In the genomic region with DNA sequence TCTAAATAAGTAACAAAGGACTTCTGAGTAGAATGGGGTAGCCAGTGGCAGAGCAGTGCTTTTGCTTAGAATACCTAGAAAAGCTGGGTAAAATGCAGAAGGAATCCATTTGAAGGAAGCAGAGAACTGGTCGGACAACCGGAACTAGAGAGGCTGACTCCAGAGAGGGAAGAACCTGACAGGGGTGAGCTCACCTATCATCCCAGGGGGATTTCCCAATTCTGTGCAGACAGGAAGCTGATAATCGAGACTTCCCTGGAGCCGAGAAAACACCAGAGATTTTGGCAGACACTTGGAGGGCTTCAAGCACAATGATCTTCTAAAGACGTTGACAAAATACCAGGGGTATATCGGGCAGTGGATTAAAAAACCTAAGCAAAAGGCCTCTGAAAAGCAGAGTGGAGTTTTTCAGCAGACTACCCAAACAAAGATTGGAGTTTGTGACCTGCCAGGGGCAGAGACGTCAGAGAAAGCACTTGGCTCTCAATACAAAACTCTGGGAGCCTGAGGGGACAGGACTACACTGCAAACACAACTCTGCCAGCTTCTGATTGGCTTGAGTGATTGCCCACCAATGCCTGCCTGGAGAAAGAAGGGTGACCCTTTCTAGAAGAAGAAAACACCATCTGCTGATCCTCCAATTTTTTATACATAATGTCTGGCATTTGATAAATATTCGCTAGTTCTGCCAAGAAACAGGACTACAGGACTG, we compare ENCODE assay signal across 19 cellular contexts.
DNase-seq lines count a peak whose midpoint lies in the region; ATAC-seq and TF ChIP-seq lines count a peak whose summit lies in the region.
"Had no signal": no experiment of that assay in that cellular context is flagged by ENCODE, and none has a peak within 500 bp of the region (broad histone marks: within the 10 kb centered on the region; RNA-seq: fewer than 3 reads in every experiment).

No MANE protein-coding gene starts in this region.

- H3K9ac ChIP-seq in trophoblast cell (ENCODE audit: low read length), result no peak overlapping the region

- DNase-seq in G401 (ENCODE audit: low spot score), result peak; percentile 30
- no peak for DNase-seq in ascending aorta (ENCODE audit: low spot score in 2 of 2)
- peak in 1 of 5 donors; percentile 49 for DNase-seq in heart left ventricle
- DNase-seq in trophoblast cell, result no peak
- no peak for DNase-seq in OCI-M1 (lab: John Stamatoyannopoulos, UW)
- DNase-seq in AG08396 (ENCODE audit: low spot score), result no peak
- DNase-seq in NCI-H82 treated with DMSO at 0.1 percent for 48 hours (lab: John Stamatoyannopoulos, UW; ENCODE audit: unreplicated experiment), result no peak
- no peak for DNase-seq in T1000 (lab: John Stamatoyannopoulos, UW)
- DNase-seq: activated CD4-positive, alpha-beta T cell treated with anti-CD3 and anti-CD28 coated beads, Interleukin-2, amount 10 ng/mL, durations not matched to agents 24 days and 14 days; activated naive CD8-positive, alpha-beta T cell treated with anti-CD3 and anti-CD28 coated beads, Interleukin-2, amount 50 U/mL, for 24 hours; activated T-cell treated with anti-CD3 and anti-CD28 coated beads, Interleukin-2, amount 50 U/mL, for 1 hour; AML-193; colonic mucosa; erythroblast; H7; NCI-H1105 treated with DMSO at 0.1 percent for 48 hours; NCI-H524; RPMI8226 had no signal

- ATAC-seq in heart left ventricle, result peak; percentile 79 to 86 (median 84)
- ATAC-seq: activated naive CD8-positive, alpha-beta T cell treated with anti-CD3 and anti-CD28 coated beads, Interleukin-2, amount 50 U/mL, for 24 hours had no signal

- WGBS in heart left ventricle, 4 donors, result 22 to 33% (median 24%) methylated on average over 8 of the region's 8 CpGs
- WGBS in trophoblast cell (ENCODE audit: extremely low coverage, insufficient coverage, insufficient read length), result no CpG with 5 or more reads among the region's 8 CpGs

- H3K79me1 ChIP-seq in trophoblast cell (ENCODE audit: low read length), result no peaks in the 10 kb centered on the region

- intact Hi-C loops in ascending aorta (cut with DNase I), result loop anchor here (2.0 kb wide), 1 partner anchor 16 kb away; no protein-coding TSS in a partner anchor
- intact Hi-C loops in heart left ventricle (cut with DNase I), result no loop called here

- no peaks in the 10 kb centered on the region for H3K79me2 ChIP-seq in trophoblast cell (ENCODE audit: control insufficient read depth, insufficient read depth, low read length, poor library complexity)

- H3K4me3 ChIP-seq in ascending aorta, result peak overlapping the region in 1 of 2 donors; percentile 39
- peak overlapping the region in 3 of 12 donors; percentile 1 to 15 (median 1) for H3K4me3 ChIP-seq in heart left ventricle
- H3K4me3 ChIP-seq in trophoblast cell (ENCODE audit: low read depth, low read length), result no peak overlapping the region
- H3K4me3 ChIP-seq: colonic mucosa, smooth muscle cell had no signal

- H2BK5ac ChIP-seq in trophoblast cell (ENCODE audit: low read depth, low read length, poor library complexity), result no peak overlapping the region

- no peak overlapping the region for H4K8ac ChIP-seq in trophoblast cell (ENCODE audit: low read depth, low read length)

- no peak for TF ChIP-seq POLR2A in heart left ventricle (IDR thresholded peaks at IDR 0.05)

- H2AFZ ChIP-seq in trophoblast cell (ENCODE audit: insufficient read depth, low read length, poor library complexity), result no peak overlapping the region

- TF ChIP-seq CTCF in ascending aorta (IDR thresholded peaks at IDR 0.05) (no peak), heart left ventricle (IDR thresholded peaks at IDR 0.05) (no peak)

- no peak overlapping the region for H3K4ac ChIP-seq in trophoblast cell (ENCODE audit: low read depth, low read length)

- H3K14ac ChIP-seq in trophoblast cell (ENCODE audit: low read length), result no peak overlapping the region

- H4K91ac ChIP-seq in trophoblast cell (ENCODE audit: low read depth, low read length), result no peak overlapping the region

- H2BK120ac ChIP-seq in trophoblast cell (ENCODE audit: insufficient read depth, low read length, poor library complexity), result no peak overlapping the region

- H3K23ac ChIP-seq in trophoblast cell (ENCODE audit: low read length), result no peak overlapping the region

- H3K27me3 ChIP-seq in ascending aorta (no peaks in the 10 kb centered on the region), heart left ventricle (no peaks in the 10 kb centered on the region), trophoblast cell (ENCODE audit: insufficient read depth, low read length) (no peaks in the 10 kb centered on the region)
- H3K27me3 ChIP-seq: colonic mucosa had no signal

- peak overlapping the region; percentile 2 for H3K4me2 ChIP-seq in trophoblast cell (ENCODE audit: low read length)
- H3K4me2 ChIP-seq: smooth muscle cell had no signal

- no peak overlapping the region for H2AK5ac ChIP-seq in trophoblast cell (ENCODE audit: low read length)

- no peak overlapping the region for H4K12ac ChIP-seq in trophoblast cell (ENCODE audit: low read depth, low read length)

- H3K18ac ChIP-seq in trophoblast cell (ENCODE audit: low read length), result no peak overlapping the region

- H3K4me1 ChIP-seq in ascending aorta, result peaks cover 0 to 19% of the 10 kb centered on the region in 2 donors
- H3K4me1 ChIP-seq in heart left ventricle, result peaks cover 3 to 54% (median 28%) of the 10 kb centered on the region in 12 donors
- peaks cover 0 to 3% of the 10 kb centered on the region in 2 experiments for H3K4me1 ChIP-seq in trophoblast cell (ENCODE audit: control insufficient read depth in 1 of 2, insufficient read depth in 2 of 2, low read length in 2 of 2)
- H3K4me1 ChIP-seq: colonic mucosa had no signal

- no peak overlapping the region for H2BK12ac ChIP-seq in trophoblast cell (ENCODE audit: low read length)

- H3K27ac ChIP-seq in ascending aorta, result peak overlapping the region; percentile 89
- H3K27ac ChIP-seq in heart left ventricle, result peak overlapping the region; percentile 36 to 78 (median 66)
- no peak overlapping the region for H3K27ac ChIP-seq in trophoblast cell (ENCODE audit: low read depth, low read length)
- H3K27ac ChIP-seq: colonic mucosa had no signal

- in situ Hi-C loops in G401 (cut with HindIII; ENCODE audit: low sequenced_read_pairs), result no loop called here

- H3K36me3 ChIP-seq in ascending aorta (no peaks in the 10 kb centered on the region), heart left ventricle (peaks cover 0 to 25% (median 0%) of the 10 kb centered on the region in 9 donors), trophoblast cell (ENCODE audit: control insufficient read depth in 1 of 2, insufficient read depth in 2 of 2, low read length in 2 of 2) (no peaks in the 10 kb centered on the region)
- H3K36me3 ChIP-seq: colonic mucosa had no signal

- H3K9me3 ChIP-seq in ascending aorta (no peaks in the 10 kb centered on the region), heart left ventricle (no peaks in the 10 kb centered on the region), trophoblast cell (ENCODE audit: insufficient read depth, low read depth, low read length) (no peaks in the 10 kb centered on the region)
- H3K9me3 ChIP-seq: colonic mucosa had no signal
